16 cellular contexts compared by ENCODE assay signal in the genomic region with DNA sequence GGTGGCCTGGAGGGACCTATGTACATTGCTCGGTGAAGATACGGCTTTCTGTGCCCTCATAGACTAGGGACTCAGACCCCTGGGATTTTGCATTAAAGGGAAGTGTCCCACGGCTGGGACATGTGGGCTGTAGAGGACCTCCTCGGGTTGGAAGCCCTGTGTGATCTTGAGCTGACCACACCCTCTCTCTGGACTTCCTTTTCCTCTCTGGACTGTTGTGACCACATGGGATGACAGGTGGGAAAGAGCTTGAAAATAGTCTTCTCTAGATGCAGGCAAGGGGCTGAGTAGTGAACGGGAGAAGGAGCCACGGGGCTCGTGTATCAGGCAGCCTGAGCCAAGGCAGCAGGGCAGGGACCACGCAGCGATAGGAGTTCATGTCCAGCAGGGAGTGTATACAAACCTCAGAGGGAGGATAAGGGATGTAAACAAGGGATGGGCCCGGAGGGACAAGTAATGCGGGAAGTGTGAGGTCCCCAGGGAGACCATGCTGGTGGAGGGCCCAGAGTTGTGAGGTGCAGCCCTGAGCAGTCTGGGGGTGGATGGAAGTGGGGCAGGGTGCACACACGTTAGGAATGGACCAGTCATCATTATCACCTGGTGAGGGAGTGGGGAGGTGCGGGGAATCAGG. TPM values are rescaled to one million over a fixed set of nuclear protein-coding genes. Genes with fewer than 3 reads are reported as not detected.
"Had no signal": no experiment of that assay in that cellular context is flagged by ENCODE, and none has a peak within 500 bp of the region (broad histone marks: within the 10 kb centered on the region; RNA-seq: fewer than 3 reads in every experiment).

No MANE protein-coding gene starts in this region.

- H3K4me3 ChIP-seq: adrenal gland, left lung, ovary, uterus had no signal

- ATAC-seq: activated CD4-positive, CD25-positive, alpha-beta regulatory T cell treated with anti-CD3 and anti-CD28 coated beads, Interleukin-2, amount 50 U/mL, for 24 hours; left lung had no signal

- H3K27me3 ChIP-seq: adrenal gland, left lung, ovary, uterus had no signal

- DNase-seq: activated naive CD4-positive, alpha-beta T cell treated with anti-CD3 and anti-CD28 coated beads, Interleukin-2, amount 50 U/mL, for 16 hours; adrenal gland; endodermal cell; left lung; mesenchymal stem cell; nephron progenitor cell; ovary; stimulated activated CD4-positive, alpha-beta T cell treated with anti-CD3 and anti-CD28 coated beads, Interleukin-15, amount 100 ng/mL, for 24 hours; stimulated activated CD4-positive, alpha-beta T cell treated with anti-CD3 and anti-CD28 coated beads, Interleukin-4, amount 100 ng/mL, for 24 hours; T-helper 2 cell; uterus had no signal

- H3K27ac Mint-ChIP-seq: activated T-helper 2 cell treated with anti-CD3 and anti-CD28 coated beads, Interferon-gamma antibody, Interleukin-2, Interleukin-4, amounts not matched to agents 10 μg/mL and 5 μg/mL and 100 μg/mL, durations not matched to agents 14 hours and 24 hours and 36 hours; endodermal cell had no signal

- H3K27ac ChIP-seq: adrenal gland, left lung, ovary, uterus had no signal

- H3K36me3 ChIP-seq: adrenal gland, left lung, ovary, uterus had no signal

- H3K9me3 ChIP-seq: adrenal gland, left lung, ovary, uterus had no signal

- H3K4me3 Mint-ChIP-seq: central memory CD8-positive, alpha-beta T cell; endodermal cell; nephron progenitor cell had no signal

- H3K9me3 Mint-ChIP-seq: activated T-helper 2 cell treated with anti-CD3 and anti-CD28 coated beads, Interferon-gamma antibody, Interleukin-2, Interleukin-4, amounts not matched to agents 10 μg/mL and 5 μg/mL and 100 μg/mL, durations not matched to agents 14 hours and 24 hours and 36 hours; central memory CD8-positive, alpha-beta T cell; endodermal cell; nephron progenitor cell had no signal

- H3K4me1 ChIP-seq: adrenal gland, left lung, uterus had no signal

RNA-seq across cellular contexts. Expression of gene SLC4A1, which starts 4.5 kb away (rescaled TPM):
- total RNA-seq: activated T-helper 2 cell treated with anti-CD3 and anti-CD28 coated beads, Interferon-gamma antibody, Interleukin-2, Interleukin-4, amounts not matched to agents 10 μg/mL and 5 μg/mL and 100 μg/mL, durations not matched to agents 14 hours and 24 hours and 36 hours; glomerular endothelial cell had no signal
- polyA plus RNA-seq: esophagus, ovary had no signal
